ENCODE assay signal across 1 cellular context in genomic region chr21:15978158-15978805, GRCh38.
TF ChIP-seq lines count a peak whose summit lies in the region.

No MANE protein-coding gene starts in this region.

TF ChIP-seq in H1, 55 proteins besides CTCF, POLR2A, EP300 and RAD21:
- TF ChIP-seq NRF1 (IDR thresholded peaks at IDR 0.05; ENCODE audit: low read depth, low read length) = no peak
- TF ChIP-seq ATF3 (IDR thresholded peaks at IDR 0.05; ENCODE audit: insufficient read depth, low read depth, low read length) = no peak
- TF ChIP-seq SIRT6 (IDR thresholded peaks at IDR 0.05; ENCODE audit: low read length) = no peak
- TF ChIP-seq RNF2 (IDR thresholded peaks at IDR 0.05; ENCODE audit: borderline replicate concordance, low read depth, low read length, missing control alignments, poor library complexity, severe bottlenecking) = no peak
- TF ChIP-seq RXRA (IDR thresholded peaks at IDR 0.05; ENCODE audit: insufficient read depth, low read depth, low read length) = no peak
- no peak for TF ChIP-seq KDM5A (IDR thresholded peaks at IDR 0.05; ENCODE audit: low read length)
- no peak for TF ChIP-seq EZH2 (IDR thresholded peaks at IDR 0.05; ENCODE audit: low read depth, low read length, severe bottlenecking)
- TF ChIP-seq POLR2AphosphoS5 (IDR thresholded peaks at IDR 0.05; ENCODE audit: low read depth, low read length) = no peak
- TF ChIP-seq SIX5 (IDR thresholded peaks at IDR 0.05; ENCODE audit: low read depth, low read length) = no peak
- no peak for TF ChIP-seq SAP30 (IDR thresholded peaks at IDR 0.05; ENCODE audit: insufficient read depth, insufficient replicate concordance, low read length)
- no peak for TF ChIP-seq JUND (IDR thresholded peaks at IDR 0.05; ENCODE audit: low read length)
- TF ChIP-seq HDAC2 (IDR thresholded peaks at IDR 0.05; ENCODE audit: borderline replicate concordance in 1 of 2, low read depth in 2 of 2, low read length in 2 of 2) = no peak
- TF ChIP-seq BACH1 (IDR thresholded peaks at IDR 0.05; ENCODE audit: low read length) = no peak
- no peak for TF ChIP-seq GTF2F1 (IDR thresholded peaks at IDR 0.05; ENCODE audit: borderline replicate concordance, low read depth, low read length)
- TF ChIP-seq TAF1 (IDR thresholded peaks at IDR 0.05; ENCODE audit: low read depth, low read length) = no peak
